ENCODE assay signal across 8 cellular contexts in genomic region chr6:57986584-57986983, GRCh38.
DNase-seq lines count a peak whose midpoint lies in the region; ATAC-seq, FAIRE-seq and TF ChIP-seq lines count a peak whose summit lies in the region.
"Not testable (repeated sequence)": the region's sequence is repeated elsewhere in the genome, so short reads cannot be mapped to it uniquely, and the experiment has no call there.

No MANE protein-coding gene starts in this region.

- not testable (repeated sequence) for H3K4me3 ChIP-seq in GM06990 (replicated peaks; ENCODE audit: low read depth, low read length); GM12878

- in situ Hi-C loops in GM12878 (cut with MboI) = not testable (repeated sequence)

- TF ChIP-seq CTCF in GM06990 (IDR thresholded peaks at IDR 0.05; ENCODE audit: insufficient read depth, low read length, poor library complexity, severe bottlenecking); GM12878 (IDR thresholded peaks at IDR 0.05 in 2 of 3, conservative IDR thresholded peaks at IDR 0.05 in 1 of 3; ENCODE audit: control insufficient read depth in 2 of 3, extremely low read depth in 1 of 3, insufficient read depth in 1 of 3, low read depth in 3 of 3, low read length in 3 of 3): not testable (repeated sequence)

- not testable (repeated sequence) for H3K4me2 ChIP-seq in GM12878 (ENCODE audit: control insufficient read depth, insufficient read depth)

- not testable (repeated sequence) for H3K27ac ChIP-seq in GM12878 (ENCODE audit: control insufficient read depth, insufficient read depth)

- POLR2A ChIA-PET in GM12878 (lab: Charles Lee) = not testable (repeated sequence)

- RAD21 ChIA-PET in GM12878 (lab: Charles Lee; ENCODE audit: unreplicated experiment) = not testable (repeated sequence)

- CTCF ChIA-PET in GM12878 (lab: Yijun Ruan, JAX) = not testable (repeated sequence)

- FAIRE-seq in GM12878 (lab: Jason Lieb, UNC) = peak; percentile 23

- peak; percentile 6 for DNase-seq in GM06990 (ENCODE audit: extremely low read depth, insufficient read length)
- peak; percentile 38 for DNase-seq in NCI-H748 (lab: John Stamatoyannopoulos, UW; ENCODE audit: unreplicated experiment)
- DNase-seq in GM12878 (ENCODE audit: low read depth, low spot score) = peak; percentile 13

- H4K20me1 ChIP-seq in GM12878 (ENCODE audit: control insufficient read depth, insufficient read depth) = not testable (repeated sequence)

- not testable (repeated sequence) for H3K9me3 ChIP-seq in GM12878 (replicated peaks; ENCODE audit: control insufficient read depth, insufficient read depth, low read length)

- not testable (repeated sequence) for H2AFZ ChIP-seq in GM12878 (ENCODE audit: control insufficient read depth, low read depth, low read length)

- not testable (repeated sequence) for TF ChIP-seq POLR2A in GM12878 (IDR thresholded peaks at IDR 0.05; ENCODE audit: low read depth, low read length)

- peak in 1 of 2 experiments; percentile 70; a peak in 2 of 4 replicates for TF ChIP-seq EP300 in GM12878 (IDR thresholded peaks at IDR 0.05; ENCODE audit: borderline replicate concordance in 1 of 2, control insufficient read depth in 1 of 2, low read depth in 2 of 2, low read length in 2 of 2)

- WGBS in GM12878 (ENCODE audit: insufficient coverage, insufficient replicate concordance, low lambda C conversion rate, missing lambda C conversion rate) = 0% methylated on average over 2 of the region's 2 CpGs

- intact Hi-C loops in GM12878 (cut with micrococcal nuclease; ENCODE audit: unreplicated experiment) = not testable (repeated sequence)

- not testable (repeated sequence) for H3K4me1 ChIP-seq in GM12878 (ENCODE audit: control insufficient read depth, insufficient read depth, low read length)

- not testable (repeated sequence) for H3K27me3 ChIP-seq in GM06990 (replicated peaks; ENCODE audit: control insufficient read depth, insufficient read depth, low read length); GM12878 (replicated peaks in 1 of 2; ENCODE audit: control insufficient read depth in 2 of 2, insufficient read depth in 2 of 2, low read length in 1 of 2)

- not testable (repeated sequence) for BruUV-seq in GM12878 (replicated peaks; lab: Mats Ljungman, UMichigan)

- SMC1A ChIA-PET in GM12878 (lab: Charles Lee; ENCODE audit: uncharacterized antibody, unreplicated experiment) = not testable (repeated sequence)

- H3K9ac ChIP-seq in GM12878 (ENCODE audit: control insufficient read depth, insufficient read depth, low read length) = not testable (repeated sequence)

- not testable (repeated sequence) for H3K79me2 ChIP-seq in GM12878 (ENCODE audit: control insufficient read depth, insufficient read depth, low read length)

- ATAC-seq in GM18868 (IDR thresholded peaks at IDR 0.05; ENCODE audit: unreplicated experiment) (peak; percentile 100), GM19467 (IDR thresholded peaks at IDR 0.05; ENCODE audit: unreplicated experiment) (peak; percentile 99), HG02571 (IDR thresholded peaks at IDR 0.05; ENCODE audit: unreplicated experiment) (peak; percentile 100), HG03060 (IDR thresholded peaks at IDR 0.05; ENCODE audit: low read depth, unreplicated experiment) (peak; percentile 100), HG03469 (IDR thresholded peaks at IDR 0.05; ENCODE audit: unreplicated experiment) (peak; percentile 100), GM12878 (peak; percentile 99)

- not testable (repeated sequence) for H3K36me3 ChIP-seq in GM06990 (ENCODE audit: control insufficient read depth, insufficient read depth, low read length); GM12878 (ENCODE audit: control insufficient read depth in 2 of 2, insufficient read depth in 2 of 2, low read length in 1 of 2)

- TF ChIP-seq RAD21 in GM12878 (IDR thresholded peaks at IDR 0.05; ENCODE audit: insufficient read depth, low read depth, low read length) = not testable (repeated sequence)

TF ChIP-seq in GM12878, 131 proteins besides CTCF, POLR2A, EP300 and RAD21:
- TF ChIP-seq CREM (IDR thresholded peaks at IDR 0.05; ENCODE audit: low read depth) (peak; percentile 31; the same call in 1 of the 2 replicates), DPF2 (IDR thresholded peaks at IDR 0.05) (peak; percentile 92), SKIL (IDR thresholded peaks at IDR 0.05; ENCODE audit: low read depth, poor library complexity, severe bottlenecking) (peak; percentile 95), BMI1 (IDR thresholded peaks at IDR 0.05; ENCODE audit: borderline replicate concordance) (peak; percentile 82), ATF7 (IDR thresholded peaks at IDR 0.05; ENCODE audit: low read depth) (peak; percentile 68), MTA2 (IDR thresholded peaks at IDR 0.05; ENCODE audit: low read depth) (peak; percentile 87), BCL11A (IDR thresholded peaks at IDR 0.05; ENCODE audit: low read depth, low read length) (peak; percentile 65), TCF12 (IDR thresholded peaks at IDR 0.05; ENCODE audit: low read depth, low read length) (0 out of 2 replicates have a peak, but pooled peaks have one; percentile 20), PAX5 (IDR thresholded peaks at IDR 0.05; ENCODE audit: borderline replicate concordance, low read depth, low read length) (peak; percentile 47; the same call in 1 of the 2 replicates), JUNB (IDR thresholded peaks at IDR 0.05) (peak; percentile 83), PKNOX1 (IDR thresholded peaks at IDR 0.05) (peak; percentile 30; the same call in 1 of the 2 replicates), RUNX3 (IDR thresholded peaks at IDR 0.05; ENCODE audit: low read length) (peak; percentile 52), E4F1 (IDR thresholded peaks at IDR 0.05; ENCODE audit: borderline replicate concordance, partially characterized antibody) (peak; percentile 83), NR2F1 (conservative IDR thresholded peaks at IDR 0.05) (peak; percentile 70; the same call in 1 of the 2 replicates), IRF4 (IDR thresholded peaks at IDR 0.05; ENCODE audit: low read depth, low read length) (peak; percentile 89), ZNF24 (IDR thresholded peaks at IDR 0.05) (peak; percentile 55; the same call in 1 of the 2 replicates), SP1 (IDR thresholded peaks at IDR 0.05; ENCODE audit: low read depth, low read length) (peak; percentile 14), BACH1 (IDR thresholded peaks at IDR 0.05; ENCODE audit: borderline replicate concordance) (peak; percentile 70; the same call in 1 of the 2 replicates), SPI1 (IDR thresholded peaks at IDR 0.05; ENCODE audit: borderline replicate concordance, insufficient read depth, low read depth, low read length) (peak; percentile 86), MEF2B (IDR thresholded peaks at IDR 0.05; ENCODE audit: partially characterized antibody, poor library complexity, severe bottlenecking) (peak; percentile 28), IKZF2 (IDR thresholded peaks at IDR 0.05) (peak; percentile 28 to 54; a peak in 2 of 4 replicates)
